ENCODE assay signal across 1 cellular context in the genomic region with DNA sequence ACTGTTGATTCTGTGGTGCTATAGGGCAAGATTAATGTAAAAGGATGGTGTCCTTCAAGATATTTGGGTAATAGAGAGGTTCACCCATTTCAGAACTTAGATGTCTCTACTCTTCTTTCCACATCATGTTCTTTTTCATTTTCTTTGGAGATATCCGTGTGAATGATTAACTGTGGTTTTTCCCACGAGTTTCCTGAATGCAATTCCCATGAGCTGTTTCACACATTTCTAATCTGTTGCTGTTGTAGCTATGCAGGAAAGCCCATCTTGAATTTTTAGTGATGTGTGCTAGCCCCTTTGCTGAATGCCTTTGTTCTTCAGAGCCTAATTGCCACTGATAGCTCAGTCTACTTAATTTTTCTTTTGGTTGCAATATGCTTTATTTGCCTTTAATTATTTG.
TF ChIP-seq lines count a peak whose summit lies in the region.

No MANE protein-coding gene starts in this region.

TF ChIP-seq in IMR-90, 13 proteins besides CTCF, POLR2A, EP300 and RAD21 (continued from another document):
- TF ChIP-seq, protein P1, sequence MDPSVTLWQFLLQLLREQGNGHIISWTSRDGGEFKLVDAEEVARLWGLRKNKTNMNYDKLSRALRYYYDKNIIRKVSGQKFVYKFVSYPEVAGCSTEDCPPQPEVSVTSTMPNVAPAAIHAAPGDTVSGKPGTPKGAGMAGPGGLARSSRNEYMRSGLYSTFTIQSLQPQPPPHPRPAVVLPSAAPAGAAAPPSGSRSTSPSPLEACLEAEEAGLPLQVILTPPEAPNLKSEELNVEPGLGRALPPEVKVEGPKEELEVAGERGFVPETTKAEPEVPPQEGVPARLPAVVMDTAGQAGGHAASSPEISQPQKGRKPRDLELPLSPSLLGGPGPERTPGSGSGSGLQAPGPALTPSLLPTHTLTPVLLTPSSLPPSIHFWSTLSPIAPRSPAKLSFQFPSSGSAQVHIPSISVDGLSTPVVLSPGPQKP (IDR thresholded peaks at IDR 0.05; ENCODE audit: borderline replicate concordance, low read depth, low read length): no peak
- TF ChIP-seq FOS (IDR thresholded peaks at IDR 0.05; ENCODE audit: low read depth, low read length) (no peak), MAFK (IDR thresholded peaks at IDR 0.05; ENCODE audit: low read depth, low read length) (no peak), CEBPB (IDR thresholded peaks at IDR 0.05; ENCODE audit: low read depth, low read length) (no peak), MXI1 (IDR thresholded peaks at IDR 0.05; ENCODE audit: borderline replicate concordance, low read depth, low read length) (no peak)
